In the genomic region with DNA sequence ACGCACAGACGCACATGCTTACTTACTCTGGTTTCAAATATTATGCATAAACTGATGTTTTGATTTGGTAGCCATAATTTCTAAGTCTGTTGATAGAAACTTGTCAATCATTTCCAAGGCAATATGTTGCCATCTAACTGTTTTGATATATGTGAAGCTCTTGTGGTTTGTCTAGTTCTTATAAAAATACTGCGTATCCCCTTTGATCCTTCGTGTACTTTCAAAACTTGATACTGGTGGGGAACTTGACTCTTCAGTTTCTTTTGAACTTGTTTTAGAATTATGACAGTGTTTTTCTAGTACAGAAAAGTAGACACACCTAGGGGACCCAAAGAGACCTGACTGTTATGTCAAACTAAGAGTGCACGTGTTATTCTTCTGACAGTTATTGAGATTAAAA, we compare ENCODE assay signal across 15 cellular contexts.
DNase-seq lines count a peak whose midpoint lies in the region; ATAC-seq and TF ChIP-seq lines count a peak whose summit lies in the region.
"Had no signal": no experiment of that assay in that cellular context is flagged by ENCODE, and none has a peak within 500 bp of the region (broad histone marks: within the 10 kb centered on the region; RNA-seq: fewer than 3 reads in every experiment).

No MANE protein-coding gene starts in this region.

- H3K4me3 Mint-ChIP-seq in activated naive CD4-positive, alpha-beta T cell treated with anti-CD3 and anti-CD28 coated beads, Interleukin-2, amount 10 ng/mL, durations not matched to agents 7 days and 5 days = no peak overlapping the region
- peak overlapping the region in 4 of 10 donors; percentile 1 to 53 (median 34) for H3K4me3 Mint-ChIP-seq in naive thymus-derived CD4-positive, alpha-beta T cell
- H3K4me3 Mint-ChIP-seq: B cell; CD8-positive, alpha-beta T cell had no signal

- TF ChIP-seq POLR2A in uterus (IDR thresholded peaks at IDR 0.05) = no peak

- peaks cover 2% of the 10 kb centered on the region for H3K9me3 Mint-ChIP-seq in activated naive CD4-positive, alpha-beta T cell treated with anti-CD3 and anti-CD28 coated beads, Interleukin-2, amount 10 ng/mL, durations not matched to agents 7 days and 5 days
- peaks cover 0 to 5% (median 0%) of the 10 kb centered on the region in 11 donors for H3K9me3 Mint-ChIP-seq in naive thymus-derived CD4-positive, alpha-beta T cell

- peaks cover 3% of the 10 kb centered on the region for H3K4me1 Mint-ChIP-seq in activated naive CD4-positive, alpha-beta T cell treated with anti-CD3 and anti-CD28 coated beads, Interleukin-2, amount 10 ng/mL, durations not matched to agents 7 days and 5 days
- peaks cover 0 to 15% (median 0%) of the 10 kb centered on the region in 7 donors for H3K4me1 Mint-ChIP-seq in naive thymus-derived CD4-positive, alpha-beta T cell
- H3K4me1 Mint-ChIP-seq: B cell had no signal

- no peaks in the 10 kb centered on the region for H3K36me3 ChIP-seq in naive thymus-derived CD4-positive, alpha-beta T cell (ENCODE audit: control insufficient read depth in 2 of 3, insufficient read depth in 3 of 3, low read length in 3 of 3)
- H3K36me3 ChIP-seq in uterus = no peaks in the 10 kb centered on the region
- no peaks in the 10 kb centered on the region for H3K36me3 ChIP-seq in H7 (replicated peaks; ENCODE audit: control insufficient read depth, insufficient read depth, low read length)

- no peaks in the 10 kb centered on the region for H3K4me1 ChIP-seq in naive thymus-derived CD4-positive, alpha-beta T cell (ENCODE audit: control insufficient read depth in 2 of 2, insufficient read depth in 2 of 2, low read length in 2 of 2)
- no peaks in the 10 kb centered on the region for H3K4me1 ChIP-seq in uterus

- peak overlapping the region; percentile 53 for H3K27ac ChIP-seq in naive thymus-derived CD4-positive, alpha-beta T cell (ENCODE audit: low read depth, low read length)
- H3K27ac ChIP-seq in uterus = peak overlapping the region; percentile 14 to 48
- H3K27ac ChIP-seq: GM23248 had no signal

- no peaks in the 10 kb centered on the region for H3K9me3 ChIP-seq in naive thymus-derived CD4-positive, alpha-beta T cell (ENCODE audit: control insufficient read depth in 2 of 3, low read length in 3 of 3)
- H3K9me3 ChIP-seq in uterus = no peaks in the 10 kb centered on the region

- H3K27me3 ChIP-seq in naive thymus-derived CD4-positive, alpha-beta T cell (ENCODE audit: control insufficient read depth in 2 of 2, insufficient read depth in 2 of 2, low read length in 2 of 2) = no peaks in the 10 kb centered on the region
- H3K27me3 ChIP-seq in uterus = no peaks in the 10 kb centered on the region
- H3K27me3 ChIP-seq in H7 (ENCODE audit: control insufficient read depth, insufficient read depth, low read length) = no peaks in the 10 kb centered on the region

- no peak overlapping the region for H3K4me3 ChIP-seq in naive thymus-derived CD4-positive, alpha-beta T cell (ENCODE audit: low read length)
- H3K4me3 ChIP-seq in uterus = no peak overlapping the region
- no peak overlapping the region for H3K4me3 ChIP-seq in H7 (ENCODE audit: insufficient read depth, low read depth, low read length)
- H3K4me3 ChIP-seq: GM23248 had no signal

- TF ChIP-seq CTCF in uterus (IDR thresholded peaks at IDR 0.05) = no peak

- POLR2A ChIA-PET in naive thymus-derived CD4-positive, alpha-beta T cell (lab: Charles Lee) = no interaction called here

- peak overlapping the region; percentile 35 for H3K27ac Mint-ChIP-seq in activated naive CD4-positive, alpha-beta T cell treated with anti-CD3 and anti-CD28 coated beads, Interleukin-2, amount 10 ng/mL, durations not matched to agents 7 days and 5 days
- peak overlapping the region in 8 of 9 donors; percentile 10 to 87 (median 69) for H3K27ac Mint-ChIP-seq in naive thymus-derived CD4-positive, alpha-beta T cell
- H3K27ac Mint-ChIP-seq: B cell had no signal

- intact Hi-C loops in naive thymus-derived CD4-positive, alpha-beta T cell (cut with micrococcal nuclease) = no loop called here
- intact Hi-C loops in uterus (cut with DNase I; ENCODE audit: low total_unique reads) = no loop called here

- DNase-seq in activated naive CD4-positive, alpha-beta T cell treated with anti-CD3 and anti-CD28 coated beads, Interleukin-2, amount 10 ng/mL, durations not matched to agents 7 days and 5 days = no peak
- DNase-seq in activated naive CD4-positive, alpha-beta T cell treated with Interleukin-2 at 50 U/mL for 16 hours = no peak
- DNase-seq in SW480 (ENCODE audit: low spot score) = peak; percentile 25
- DNase-seq in naive thymus-derived CD4-positive, alpha-beta T cell = peak in 6 of 9 donors; percentile 3 to 60 (median 22)
- no peak for DNase-seq in uterus
- DNase-seq in H7 = no peak
- no peak for DNase-seq in NCI-H2029 treated with DMSO at 0.1 percent for 48 hours (lab: John Stamatoyannopoulos, UW)
- DNase-seq: C1 segment of cervical spinal cord; CD8-positive, alpha-beta T cell; COR-L47; DMS153; DMS79 treated with DMSO at 0.1 percent for 48 hours; EL; GM23248 had no signal

- peak; percentile 76 for ATAC-seq in naive thymus-derived CD4-positive, alpha-beta T cell
- ATAC-seq: CD8-positive, alpha-beta T cell had no signal

- no peaks in the 10 kb centered on the region for H3K36me3 Mint-ChIP-seq in activated naive CD4-positive, alpha-beta T cell treated with anti-CD3 and anti-CD28 coated beads, Interleukin-2, amount 10 ng/mL, durations not matched to agents 7 days and 5 days
- no peaks in the 10 kb centered on the region for H3K36me3 Mint-ChIP-seq in naive thymus-derived CD4-positive, alpha-beta T cell
- H3K36me3 Mint-ChIP-seq: CD8-positive, alpha-beta T cell had no signal

- CTCF ChIA-PET in activated naive CD4-positive, alpha-beta T cell treated with anti-CD3 and anti-CD28 coated beads, Interleukin-2, amount 10 ng/mL, durations not matched to agents 7 days and 5 days (lab: Charles Lee) = no interaction called here
- CTCF ChIA-PET in naive thymus-derived CD4-positive, alpha-beta T cell (lab: Charles Lee) = no interaction called here

- H3K27me3 Mint-ChIP-seq in activated naive CD4-positive, alpha-beta T cell treated with anti-CD3 and anti-CD28 coated beads, Interleukin-2, amount 10 ng/mL, durations not matched to agents 7 days and 5 days = no peaks in the 10 kb centered on the region
- H3K27me3 Mint-ChIP-seq in naive thymus-derived CD4-positive, alpha-beta T cell = no peaks in the 10 kb centered on the region
- H3K27me3 Mint-ChIP-seq: B cell had no signal

Comparison
In these comparisons a context has a peak if more than half of its experiments do, and no peak if none do; other contexts are left out.
1. DNase-seq: peak in SW480 (single experiment) and naive thymus-derived CD4-positive, alpha-beta T cell (6 of 9); none in activated naive CD4-positive, alpha-beta T cell treated with anti-CD3 and anti-CD28 coated beads, Interleukin-2, amount 10 ng/mL, durations not matched to agents 7 days and 5 days (single experiment), activated naive CD4-positive, alpha-beta T cell treated with Interleukin-2 at 50 U/mL for 16 hours (single experiment), uterus (0 of 2), H7 (single experiment) and NCI-H2029 treated with DMSO at 0.1 percent for 48 hours (single experiment).